Comparison of ENCODE assay signal across 8 cellular contexts in the genomic region with DNA sequence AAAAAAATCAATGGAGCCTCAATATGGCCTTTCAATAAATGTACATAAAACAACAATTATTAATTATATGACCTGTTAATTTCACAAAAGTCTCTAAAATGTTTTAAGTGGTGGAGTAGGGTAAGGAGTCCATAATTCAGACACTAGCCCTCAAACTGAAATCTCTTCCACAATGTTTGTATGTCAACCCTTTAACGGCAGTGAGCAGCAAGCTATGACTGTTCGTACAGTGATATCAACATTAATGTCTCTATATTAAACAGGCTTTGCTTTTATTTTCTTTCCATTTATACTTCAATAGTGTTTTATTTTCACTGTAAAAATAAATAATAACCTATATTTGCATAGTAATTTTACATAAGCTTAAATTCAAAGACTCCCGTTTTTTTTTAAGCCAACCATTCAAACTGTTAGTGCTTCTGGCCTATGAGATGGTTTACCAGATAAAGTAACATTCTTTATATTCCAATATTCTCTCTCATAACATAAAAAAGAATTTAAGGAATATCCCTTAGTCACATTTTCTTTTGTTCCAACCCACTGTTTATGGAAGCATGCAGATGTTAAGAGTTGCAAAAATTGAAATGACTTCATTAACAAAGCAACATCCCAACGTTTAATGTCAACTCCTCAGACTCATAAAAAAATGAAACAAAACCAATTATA. TPM values are rescaled to one million over a fixed set of nuclear protein-coding genes. Genes with fewer than 3 reads are reported as not detected.
A peak's percentile ranks its signal among the peaks of the same experiment; 100 is the strongest.
DNase-seq lines count a peak whose midpoint lies in the region; ATAC-seq and TF ChIP-seq lines count a peak whose summit lies in the region.

No MANE protein-coding gene starts in this region.

- TF ChIP-seq CTCF in coronary artery (IDR thresholded peaks at IDR 0.05) (no peak), natural killer cell (IDR thresholded peaks at IDR 0.05) (no peak)

- H3K4me3 ChIP-seq in BLaER1 treated with 17β-estradiol and CSF1 and Interleukin-3, amounts not matched to agents 10 nM and 100 nM = peak overlapping the region; percentile 71 to 95 (median 89)
- H3K4me3 ChIP-seq in MG63 (peak overlapping the region; percentile 83), coronary artery (peak overlapping the region; percentile 93)

- no peaks in the 10 kb centered on the region for H3K27me3 ChIP-seq in BLaER1 treated with 17β-estradiol and CSF1 and Interleukin-3, amounts not matched to agents 10 nM and 100 nM
- H3K27me3 ChIP-seq in MG63 = no peaks in the 10 kb centered on the region

- peaks cover 14 to 41% (median 32%) of the 10 kb centered on the region in 10 experiments for H3K4me1 ChIP-seq in BLaER1 treated with 17β-estradiol and CSF1 and Interleukin-3, amounts not matched to agents 10 nM and 100 nM

- peak overlapping the region; percentile 95 to 100 (median 99); a peak in 21 of 22 replicates for H3K27ac ChIP-seq in BLaER1 treated with 17β-estradiol and CSF1 and Interleukin-3, amounts not matched to agents 10 nM and 100 nM
- peak overlapping the region; percentile 97 for H3K27ac ChIP-seq in coronary artery

- H3K4me2 ChIP-seq in BLaER1 treated with 17β-estradiol and CSF1 and Interleukin-3, amounts not matched to agents 10 nM and 100 nM = peak overlapping the region; percentile 80 to 97 (median 89)

- H3K27me3 Mint-ChIP-seq in natural killer cell (ENCODE audit: low read depth in 2 of 2) = no peaks in the 10 kb centered on the region

- H3K27ac Mint-ChIP-seq in natural killer cell = peak overlapping the region; percentile 93 to 99

- intact Hi-C loops in natural killer cell (cut with micrococcal nuclease) = loop anchor here (2.0 to 5.0 kb wide), 3 partner anchors 47 to 101 kb away; no protein-coding TSS in a partner anchor

- DNase-seq in MG63 = no peak
- no peak for DNase-seq in coronary artery (ENCODE audit: low spot score)
- DNase-seq in natural killer cell = no peak
- no peak for DNase-seq in DMS53 (lab: John Stamatoyannopoulos, UW)

- no peaks in the 10 kb centered on the region for H3K9me3 Mint-ChIP-seq in natural killer cell

- no peaks in the 10 kb centered on the region for H3K36me3 Mint-ChIP-seq in natural killer cell

- peaks cover 0 to 5% (median 0%) of the 10 kb centered on the region in 11 experiments; a peak in 4 of 22 replicates for H3K36me3 ChIP-seq in BLaER1 treated with 17β-estradiol and CSF1 and Interleukin-3, amounts not matched to agents 10 nM and 100 nM
- H3K36me3 ChIP-seq in MG63 = no peaks in the 10 kb centered on the region; the same call in 1 of the 2 replicates

- ATAC-seq in natural killer cell = no peak
- ATAC-seq in GM19467 (IDR thresholded peaks at IDR 0.05; ENCODE audit: unreplicated experiment) = no peak
- ATAC-seq in HG02840 (IDR thresholded peaks at IDR 0.05; ENCODE audit: low FRiP score, unreplicated experiment) = no peak
- no peak for ATAC-seq in HG03025 (IDR thresholded peaks at IDR 0.05; ENCODE audit: low FRiP score, unreplicated experiment)

- H4K20me1 ChIP-seq in BLaER1 treated with 17β-estradiol and CSF1 and Interleukin-3, amounts not matched to agents 10 nM and 100 nM = peaks cover 55 to 66% (median 64%) of the 10 kb centered on the region in 11 experiments

- H3K4me1 Mint-ChIP-seq in natural killer cell = peaks cover 51 to 54% of the 10 kb centered on the region in 2 donors

- peak overlapping the region; percentile 95 to 100 (median 99) for H3K9ac ChIP-seq in BLaER1 treated with 17β-estradiol and CSF1 and Interleukin-3, amounts not matched to agents 10 nM and 100 nM

- H3K4me3 Mint-ChIP-seq in natural killer cell = peak overlapping the region; percentile 97

- no peaks in the 10 kb centered on the region for H3K9me3 ChIP-seq in BLaER1 treated with 17β-estradiol and CSF1 and Interleukin-3, amounts not matched to agents 10 nM and 100 nM (replicated peaks in 1 of 11)
- no peaks in the 10 kb centered on the region for H3K9me3 ChIP-seq in MG63

RNA-seq across cellular contexts. Expression of gene CDK17, which starts 2.4 kb away (rescaled TPM):
- 18.4 and 57.2 TPM in 2 replicates for total RNA-seq in MG63 (2014; rRNA removed; shearing (Covaris generic); ENCODE audit: low replicate concordance)
- 100 to 1,000 TPM; 199 to 234 (median 232) TPM for total RNA-seq in natural killer cell
